ENCODE assay signal across 10 cellular contexts in the genomic region with DNA sequence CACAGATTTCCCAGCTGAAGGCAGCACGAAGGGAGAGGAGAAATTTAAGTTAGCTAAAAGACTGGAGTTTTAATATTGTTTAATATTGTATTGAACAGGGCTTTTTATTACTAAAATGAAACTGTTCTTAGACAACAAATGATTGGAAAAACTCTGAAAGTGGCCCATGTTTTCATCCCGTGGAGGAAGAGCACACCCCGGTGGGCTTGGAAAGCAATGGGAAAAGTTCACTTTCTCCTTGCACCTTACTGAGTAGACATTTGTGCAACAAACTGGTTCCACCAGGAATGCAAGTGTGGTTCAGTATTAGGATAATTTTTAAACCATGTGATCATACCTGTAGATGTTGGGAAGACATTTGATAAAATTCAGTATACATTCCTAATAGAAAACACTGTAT. TPM values are rescaled to one million over a fixed set of nuclear protein-coding genes. Genes with fewer than 3 reads are reported as not detected.
DNase-seq lines count a peak whose midpoint lies in the region; ATAC-seq, FAIRE-seq and TF ChIP-seq lines count a peak whose summit lies in the region.
"Had no signal": no experiment of that assay in that cellular context is flagged by ENCODE, and none has a peak within 500 bp of the region (broad histone marks: within the 10 kb centered on the region; RNA-seq: fewer than 3 reads in every experiment).

No MANE protein-coding gene starts in this region.

- H3K36me3 Mint-ChIP-seq in activated CD4-positive, alpha-beta T cell treated with anti-CD3 and anti-CD28 coated beads, Interleukin-2, amount 10 ng/mL, durations not matched to agents 24 days and 14 days (ENCODE audit: low read depth) = no peaks in the 10 kb centered on the region

- H3K27ac ChIP-seq in 22Rv1 = no peak overlapping the region
- no peak overlapping the region for H3K27ac ChIP-seq in VCaP
- no peak overlapping the region for H3K27ac ChIP-seq in kidney (ENCODE audit: low read depth in 2 of 2, low read length in 2 of 2)
- H3K27ac ChIP-seq: parathyroid adenoma, SK-N-MC had no signal

- TF ChIP-seq CTCF in 22Rv1 (IDR thresholded peaks at IDR 0.05) = peak; percentile 18; the same call in 1 of the 2 replicates
- peak; percentile 15; the same call in 1 of the 3 replicates for TF ChIP-seq CTCF in GM12872 (IDR thresholded peaks at IDR 0.05; ENCODE audit: insufficient read depth, low read depth, low read length)
- TF ChIP-seq CTCF in VCaP (conservative IDR thresholded peaks at IDR 0.05) = peak; percentile 24; the same call in 1 of the 2 replicates
- peak; percentile 45 for TF ChIP-seq CTCF in kidney (IDR thresholded peaks at IDR 0.05; ENCODE audit: borderline replicate concordance, extremely low read depth, insufficient read depth)

- no peak for DNase-seq in kidney
- no peak for DNase-seq in activated CD4-positive, alpha-beta T cell treated with anti-CD3 and anti-CD28 coated beads, Interleukin-2, amount 10 ng/mL, durations not matched to agents 24 days and 14 days
- no peak for DNase-seq in GDM1 (lab: John Stamatoyannopoulos, UW)
- DNase-seq in central memory CD4-positive, alpha-beta T cell = no peak

- H3K9ac ChIP-seq in kidney (ENCODE audit: low read length in 2 of 2) = no peak overlapping the region
- H3K9ac ChIP-seq: parathyroid adenoma had no signal

- H3K27me3 Mint-ChIP-seq in activated CD4-positive, alpha-beta T cell treated with anti-CD3 and anti-CD28 coated beads, Interleukin-2, amount 10 ng/mL, durations not matched to agents 24 days and 14 days = peaks cover 21% of the 10 kb centered on the region

- H3K4me1 ChIP-seq in kidney (ENCODE audit: control insufficient read depth in 1 of 2, insufficient read depth in 1 of 2, low read depth in 1 of 2, low read length in 2 of 2) = no peaks in the 10 kb centered on the region
- H3K4me1 ChIP-seq: parathyroid adenoma had no signal

- H3K4me1 Mint-ChIP-seq in activated CD4-positive, alpha-beta T cell treated with anti-CD3 and anti-CD28 coated beads, Interleukin-2, amount 10 ng/mL, durations not matched to agents 24 days and 14 days = no peaks in the 10 kb centered on the region

- H3K4me3 Mint-ChIP-seq in activated CD4-positive, alpha-beta T cell treated with anti-CD3 and anti-CD28 coated beads, Interleukin-2, amount 10 ng/mL, durations not matched to agents 24 days and 14 days = no peak overlapping the region

- no peaks in the 10 kb centered on the region for H3K36me3 ChIP-seq in kidney (ENCODE audit: control insufficient read depth in 1 of 2, insufficient read depth in 2 of 2, low read length in 2 of 2)

- no peak for FAIRE-seq in kidney (lab: Jason Lieb, UNC)

- no peaks in the 10 kb centered on the region for H3K9me3 ChIP-seq in kidney (ENCODE audit: control insufficient read depth in 1 of 2, low read length in 2 of 2)

- ATAC-seq in HG03469 (IDR thresholded peaks at IDR 0.05; ENCODE audit: unreplicated experiment) = no peak

- no peaks in the 10 kb centered on the region for H3K9me3 Mint-ChIP-seq in activated CD4-positive, alpha-beta T cell treated with anti-CD3 and anti-CD28 coated beads, Interleukin-2, amount 10 ng/mL, durations not matched to agents 24 days and 14 days

- no peak overlapping the region for H3K4me3 ChIP-seq in kidney (ENCODE audit: low read length in 2 of 2)
- H3K4me3 ChIP-seq: SK-N-MC had no signal

- no peak overlapping the region for H3K27ac Mint-ChIP-seq in activated CD4-positive, alpha-beta T cell treated with anti-CD3 and anti-CD28 coated beads, Interleukin-2, amount 10 ng/mL, durations not matched to agents 24 days and 14 days

- intact Hi-C loops in kidney (cut with DNase I) = loop anchor here (10.0 kb wide), 1 partner anchor 91 kb away; no protein-coding TSS in a partner anchor
- intact Hi-C loops in activated CD4-positive, alpha-beta T cell treated with anti-CD3 and anti-CD28 coated beads, Interleukin-2, amount 10 ng/mL, durations not matched to agents 24 days and 14 days (cut with micrococcal nuclease) = no loop called here

RNA-seq across cellular contexts. Expression of gene ESYT3, which starts 8.2 kb away (rescaled TPM):
- total RNA-seq in kidney = 5.3 TPM
- 1.5 TPM for polyA plus RNA-seq in kidney (ENCODE audit: insufficient read depth, low read depth, low replicate concordance)
- 0.17 and 0.23 TPM in 2 replicates for total RNA-seq in activated CD4-positive, alpha-beta T cell treated with anti-CD3 and anti-CD28 coated beads, Interleukin-2, amount 10 ng/mL, durations not matched to agents 24 days and 14 days
